Comparison of ENCODE assay signal across 1 cellular context in the genomic region with DNA sequence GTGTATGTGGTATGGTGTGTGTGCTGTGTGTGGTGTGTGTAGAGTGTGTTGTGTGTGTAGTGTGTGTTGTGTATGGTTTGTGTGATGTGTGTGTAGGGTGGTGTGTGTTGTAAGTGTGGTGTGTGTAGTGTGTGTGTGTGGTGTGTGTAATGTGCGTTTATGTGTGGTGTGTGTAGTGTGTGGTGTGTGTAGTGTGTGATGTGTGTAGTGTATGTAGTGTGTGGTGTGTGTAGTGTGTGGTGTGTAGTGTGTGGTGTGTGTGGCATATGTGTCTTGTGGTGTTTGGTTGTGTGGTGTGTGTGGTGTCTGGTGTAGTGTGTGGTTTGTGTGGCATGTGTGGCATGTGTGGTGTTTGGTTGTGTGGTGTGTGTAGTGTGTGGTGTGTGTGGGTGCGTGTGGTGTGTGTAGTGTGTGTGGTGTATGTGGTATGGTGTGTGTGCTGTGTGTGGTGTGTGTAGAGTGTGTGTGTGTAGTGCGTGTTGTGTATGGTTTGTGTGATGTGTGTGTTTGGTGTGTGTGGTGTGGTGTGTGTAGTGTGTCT.
TF ChIP-seq lines count a peak whose summit lies in the region.

No MANE protein-coding gene starts in this region.

TF ChIP-seq in HepG2, 621 proteins besides CTCF, POLR2A, EP300 and RAD21 (continues in another document):
- TF ChIP-seq ZNF260 (CRISPR knock-in tag; IDR thresholded peaks at IDR 0.05; ENCODE audit: borderline replicate concordance, low read depth) (no peak), ZNF841 (CRISPR knock-in tag; IDR thresholded peaks at IDR 0.05; ENCODE audit: borderline replicate concordance) (no peak), HDAC1 (CRISPR knock-in tag; IDR thresholded peaks at IDR 0.05) (no peak), JUNB (CRISPR knock-in tag; IDR thresholded peaks at IDR 0.05; ENCODE audit: borderline replicate concordance) (no peak), CEBPB (IDR thresholded peaks at IDR 0.05; ENCODE audit: borderline replicate concordance, low read depth, low read length) (no peak), NCOA2 (CRISPR knock-in tag; IDR thresholded peaks at IDR 0.05) (no peak), ZNF780A (CRISPR knock-in tag; IDR thresholded peaks at IDR 0.05) (no peak), ZNF232 (CRISPR knock-in tag; IDR thresholded peaks at IDR 0.05; ENCODE audit: borderline replicate concordance) (no peak), MAFG (CRISPR knock-in tag; IDR thresholded peaks at IDR 0.05) (no peak), ZNF558 (CRISPR knock-in tag; IDR thresholded peaks at IDR 0.05; ENCODE audit: borderline replicate concordance) (no peak), ZNF33A (CRISPR knock-in tag; IDR thresholded peaks at IDR 0.05; ENCODE audit: borderline replicate concordance) (no peak), ZSCAN21 (CRISPR knock-in tag; IDR thresholded peaks at IDR 0.05; ENCODE audit: borderline replicate concordance) (no peak), ZNF619 (CRISPR knock-in tag; IDR thresholded peaks at IDR 0.05) (no peak), PAF1 (CRISPR knock-in tag; IDR thresholded peaks at IDR 0.05) (no peak), ZNF350 (CRISPR knock-in tag; IDR thresholded peaks at IDR 0.05; ENCODE audit: borderline replicate concordance, low read depth) (no peak), HDAC6 (IDR thresholded peaks at IDR 0.05; ENCODE audit: low read depth, low read length) (0 out of 2 replicates have a peak, but pooled peaks have one; percentile 70), ZFYVE20 (CRISPR knock-in tag; IDR thresholded peaks at IDR 0.05; ENCODE audit: borderline replicate concordance, low read depth) (0 out of 2 replicates have a peak, but pooled peaks have one; percentile 31), KDM1A (CRISPR knock-in tag; IDR thresholded peaks at IDR 0.05) (no peak), PTBP1 (IDR thresholded peaks at IDR 0.05; ENCODE audit: low read depth, low read length, poor library complexity, severe bottlenecking) (no peak), PHF21A (CRISPR knock-in tag; IDR thresholded peaks at IDR 0.05) (no peak), ZNF598 (CRISPR knock-in tag; IDR thresholded peaks at IDR 0.05; ENCODE audit: borderline replicate concordance) (no peak), RELA (CRISPR knock-in tag; IDR thresholded peaks at IDR 0.05) (no peak), MBNL3 (CRISPR knock-in tag; conservative IDR thresholded peaks at IDR 0.05) (no peak), RFX5 (IDR thresholded peaks at IDR 0.05; ENCODE audit: low read depth, low read length) (no peak), ZNF256 (CRISPR knock-in tag; conservative IDR thresholded peaks at IDR 0.05) (no peak), IRX3 (CRISPR knock-in tag; IDR thresholded peaks at IDR 0.05; ENCODE audit: borderline replicate concordance, low read depth) (no peak), ZFX (CRISPR knock-in tag; IDR thresholded peaks at IDR 0.05; ENCODE audit: low read depth) (peak; percentile 26; the same call in 1 of the 2 replicates), CEBPG (CRISPR knock-in tag; IDR thresholded peaks at IDR 0.05) (no peak), MAFK (conservative IDR thresholded peaks at IDR 0.05 in 1 of 2, IDR thresholded peaks at IDR 0.05 in 1 of 2; ENCODE audit: low read length in 2 of 2) (no peak), SP2 (CRISPR knock-in tag; IDR thresholded peaks at IDR 0.05) (peak; percentile 16; the same call in 1 of the 2 replicates), TARDBP (CRISPR knock-in tag; IDR thresholded peaks at IDR 0.05) (no peak), CBFB (CRISPR knock-in tag; IDR thresholded peaks at IDR 0.05) (no peak), ZNF549 (CRISPR knock-in tag; IDR thresholded peaks at IDR 0.05) (no peak), ZNF563 (CRISPR knock-in tag; IDR thresholded peaks at IDR 0.05) (no peak), SSRP1 (CRISPR knock-in tag; IDR thresholded peaks at IDR 0.05) (no peak), RAD51 (IDR thresholded peaks at IDR 0.05; ENCODE audit: borderline replicate concordance) (0 out of 2 replicates have a peak, but pooled peaks have one; percentile 21), MAZ (IDR thresholded peaks at IDR 0.05; ENCODE audit: borderline replicate concordance, low read depth, low read length) (no peak), MAZ (CRISPR knock-in tag; IDR thresholded peaks at IDR 0.05; ENCODE audit: low read depth) (no peak), SALL1 (CRISPR knock-in tag; IDR thresholded peaks at IDR 0.05) (no peak)
- TF ChIP-seq, protein P1, sequence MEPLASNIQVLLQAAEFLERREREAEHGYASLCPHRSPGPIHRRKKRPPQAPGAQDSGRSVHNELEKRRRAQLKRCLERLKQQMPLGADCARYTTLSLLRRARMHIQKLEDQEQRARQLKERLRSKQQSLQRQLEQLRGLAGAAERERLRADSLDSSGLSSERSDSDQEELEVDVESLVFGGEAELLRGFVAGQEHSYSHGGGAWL (CRISPR knock-in tag; IDR thresholded peaks at IDR 0.05), result no peak
- TF ChIP-seq, protein P2, sequence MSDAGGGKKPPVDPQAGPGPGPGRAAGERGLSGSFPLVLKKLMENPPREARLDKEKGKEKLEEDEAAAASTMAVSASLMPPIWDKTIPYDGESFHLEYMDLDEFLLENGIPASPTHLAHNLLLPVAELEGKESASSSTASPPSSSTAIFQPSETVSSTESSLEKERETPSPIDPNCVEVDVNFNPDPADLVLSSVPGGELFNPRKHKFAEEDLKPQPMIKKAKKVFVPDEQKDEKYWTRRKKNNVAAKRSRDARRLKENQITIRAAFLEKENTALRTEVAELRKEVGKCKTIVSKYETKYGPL (CRISPR knock-in tag; IDR thresholded peaks at IDR 0.05), result no peak
- TF ChIP-seq, protein P3, sequence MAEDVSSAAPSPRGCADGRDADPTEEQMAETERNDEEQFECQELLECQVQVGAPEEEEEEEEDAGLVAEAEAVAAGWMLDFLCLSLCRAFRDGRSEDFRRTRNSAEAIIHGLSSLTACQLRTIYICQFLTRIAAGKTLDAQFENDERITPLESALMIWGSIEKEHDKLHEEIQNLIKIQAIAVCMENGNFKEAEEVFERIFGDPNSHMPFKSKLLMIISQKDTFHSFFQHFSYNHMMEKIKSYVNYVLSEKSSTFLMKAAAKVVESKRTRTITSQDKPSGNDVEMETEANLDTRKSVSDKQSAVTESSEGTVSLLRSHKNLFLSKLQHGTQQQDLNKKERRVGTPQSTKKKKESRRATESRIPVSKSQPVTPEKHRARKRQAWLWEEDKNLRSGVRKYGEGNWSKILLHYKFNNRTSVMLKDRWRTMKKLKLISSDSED (CRISPR knock-in tag; IDR thresholded peaks at IDR 0.05), result no peak
- TF ChIP-seq, protein P4, sequence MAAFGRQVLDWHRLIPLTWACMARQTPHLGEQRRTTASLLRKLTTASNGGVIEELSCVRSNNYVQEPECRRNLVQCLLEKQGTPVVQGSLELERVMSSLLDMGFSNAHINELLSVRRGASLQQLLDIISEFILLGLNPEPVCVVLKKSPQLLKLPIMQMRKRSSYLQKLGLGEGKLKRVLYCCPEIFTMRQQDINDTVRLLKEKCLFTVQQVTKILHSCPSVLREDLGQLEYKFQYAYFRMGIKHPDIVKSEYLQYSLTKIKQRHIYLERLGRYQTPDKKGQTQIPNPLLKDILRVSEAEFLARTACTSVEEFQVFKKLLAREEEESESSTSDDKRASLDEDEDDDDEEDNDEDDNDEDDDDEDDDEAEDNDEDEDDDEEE (CRISPR knock-in tag; IDR thresholded peaks at IDR 0.05), result no peak
- TF ChIP-seq, protein P5, sequence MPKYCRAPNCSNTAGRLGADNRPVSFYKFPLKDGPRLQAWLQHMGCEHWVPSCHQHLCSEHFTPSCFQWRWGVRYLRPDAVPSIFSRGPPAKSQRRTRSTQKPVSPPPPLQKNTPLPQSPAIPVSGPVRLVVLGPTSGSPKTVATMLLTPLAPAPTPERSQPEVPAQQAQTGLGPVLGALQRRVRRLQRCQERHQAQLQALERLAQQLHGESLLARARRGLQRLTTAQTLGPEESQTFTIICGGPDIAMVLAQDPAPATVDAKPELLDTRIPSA (CRISPR knock-in tag; IDR thresholded peaks at IDR 0.05; ENCODE audit: borderline replicate concordance), result no peak
- TF ChIP-seq, protein P6, sequence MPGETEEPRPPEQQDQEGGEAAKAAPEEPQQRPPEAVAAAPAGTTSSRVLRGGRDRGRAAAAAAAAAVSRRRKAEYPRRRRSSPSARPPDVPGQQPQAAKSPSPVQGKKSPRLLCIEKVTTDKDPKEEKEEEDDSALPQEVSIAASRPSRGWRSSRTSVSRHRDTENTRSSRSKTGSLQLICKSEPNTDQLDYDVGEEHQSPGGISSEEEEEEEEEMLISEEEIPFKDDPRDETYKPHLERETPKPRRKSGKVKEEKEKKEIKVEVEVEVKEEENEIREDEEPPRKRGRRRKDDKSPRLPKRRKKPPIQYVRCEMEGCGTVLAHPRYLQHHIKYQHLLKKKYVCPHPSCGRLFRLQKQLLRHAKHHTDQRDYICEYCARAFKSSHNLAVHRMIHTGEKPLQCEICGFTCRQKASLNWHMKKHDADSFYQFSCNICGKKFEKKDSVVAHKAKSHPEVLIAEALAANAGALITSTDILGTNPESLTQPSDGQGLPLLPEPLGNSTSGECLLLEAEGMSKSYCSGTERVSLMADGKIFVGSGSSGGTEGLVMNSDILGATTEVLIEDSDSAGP (CRISPR knock-in tag; IDR thresholded peaks at IDR 0.05; ENCODE audit: borderline replicate concordance), result no peak
- TF ChIP-seq, protein P7, sequence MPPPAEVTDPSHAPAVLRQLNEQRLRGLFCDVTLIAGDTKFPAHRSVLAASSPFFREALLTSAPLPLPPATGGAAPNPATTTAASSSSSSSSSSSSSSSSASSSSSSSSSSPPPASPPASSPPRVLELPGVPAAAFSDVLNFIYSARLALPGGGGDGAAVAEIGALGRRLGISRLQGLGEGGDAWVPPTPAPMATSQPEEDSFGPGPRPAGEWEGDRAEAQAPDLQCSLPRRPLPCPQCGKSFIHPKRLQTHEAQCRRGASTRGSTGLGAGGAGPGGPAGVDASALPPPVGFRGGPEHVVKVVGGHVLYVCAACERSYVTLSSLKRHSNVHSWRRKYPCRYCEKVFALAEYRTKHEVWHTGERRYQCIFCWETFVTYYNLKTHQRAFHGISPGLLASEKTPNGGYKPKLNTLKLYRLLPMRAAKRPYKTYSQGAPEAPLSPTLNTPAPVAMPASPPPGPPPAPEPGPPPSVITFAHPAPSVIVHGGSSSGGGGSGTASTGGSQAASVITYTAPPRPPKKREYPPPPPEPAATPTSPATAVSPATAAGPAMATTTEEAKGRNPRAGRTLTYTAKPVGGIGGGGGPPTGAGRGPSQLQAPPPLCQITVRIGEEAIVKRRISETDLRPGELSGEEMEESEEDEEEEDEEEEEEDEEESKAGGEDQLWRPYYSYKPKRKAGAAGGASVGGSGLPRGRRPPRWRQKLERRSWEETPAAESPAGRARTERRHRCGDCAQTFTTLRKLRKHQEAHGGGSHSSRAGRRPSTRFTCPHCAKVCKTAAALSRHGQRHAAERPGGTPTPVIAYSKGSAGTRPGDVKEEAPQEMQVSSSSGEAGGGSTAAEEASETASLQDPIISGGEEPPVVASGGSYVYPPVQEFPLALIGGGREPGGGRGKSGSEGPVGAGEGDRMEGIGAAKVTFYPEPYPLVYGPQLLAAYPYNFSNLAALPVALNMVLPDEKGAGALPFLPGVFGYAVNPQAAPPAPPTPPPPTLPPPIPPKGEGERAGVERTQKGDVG (CRISPR knock-in tag; IDR thresholded peaks at IDR 0.05; ENCODE audit: borderline replicate concordance), result no peak
- TF ChIP-seq, protein P8, sequence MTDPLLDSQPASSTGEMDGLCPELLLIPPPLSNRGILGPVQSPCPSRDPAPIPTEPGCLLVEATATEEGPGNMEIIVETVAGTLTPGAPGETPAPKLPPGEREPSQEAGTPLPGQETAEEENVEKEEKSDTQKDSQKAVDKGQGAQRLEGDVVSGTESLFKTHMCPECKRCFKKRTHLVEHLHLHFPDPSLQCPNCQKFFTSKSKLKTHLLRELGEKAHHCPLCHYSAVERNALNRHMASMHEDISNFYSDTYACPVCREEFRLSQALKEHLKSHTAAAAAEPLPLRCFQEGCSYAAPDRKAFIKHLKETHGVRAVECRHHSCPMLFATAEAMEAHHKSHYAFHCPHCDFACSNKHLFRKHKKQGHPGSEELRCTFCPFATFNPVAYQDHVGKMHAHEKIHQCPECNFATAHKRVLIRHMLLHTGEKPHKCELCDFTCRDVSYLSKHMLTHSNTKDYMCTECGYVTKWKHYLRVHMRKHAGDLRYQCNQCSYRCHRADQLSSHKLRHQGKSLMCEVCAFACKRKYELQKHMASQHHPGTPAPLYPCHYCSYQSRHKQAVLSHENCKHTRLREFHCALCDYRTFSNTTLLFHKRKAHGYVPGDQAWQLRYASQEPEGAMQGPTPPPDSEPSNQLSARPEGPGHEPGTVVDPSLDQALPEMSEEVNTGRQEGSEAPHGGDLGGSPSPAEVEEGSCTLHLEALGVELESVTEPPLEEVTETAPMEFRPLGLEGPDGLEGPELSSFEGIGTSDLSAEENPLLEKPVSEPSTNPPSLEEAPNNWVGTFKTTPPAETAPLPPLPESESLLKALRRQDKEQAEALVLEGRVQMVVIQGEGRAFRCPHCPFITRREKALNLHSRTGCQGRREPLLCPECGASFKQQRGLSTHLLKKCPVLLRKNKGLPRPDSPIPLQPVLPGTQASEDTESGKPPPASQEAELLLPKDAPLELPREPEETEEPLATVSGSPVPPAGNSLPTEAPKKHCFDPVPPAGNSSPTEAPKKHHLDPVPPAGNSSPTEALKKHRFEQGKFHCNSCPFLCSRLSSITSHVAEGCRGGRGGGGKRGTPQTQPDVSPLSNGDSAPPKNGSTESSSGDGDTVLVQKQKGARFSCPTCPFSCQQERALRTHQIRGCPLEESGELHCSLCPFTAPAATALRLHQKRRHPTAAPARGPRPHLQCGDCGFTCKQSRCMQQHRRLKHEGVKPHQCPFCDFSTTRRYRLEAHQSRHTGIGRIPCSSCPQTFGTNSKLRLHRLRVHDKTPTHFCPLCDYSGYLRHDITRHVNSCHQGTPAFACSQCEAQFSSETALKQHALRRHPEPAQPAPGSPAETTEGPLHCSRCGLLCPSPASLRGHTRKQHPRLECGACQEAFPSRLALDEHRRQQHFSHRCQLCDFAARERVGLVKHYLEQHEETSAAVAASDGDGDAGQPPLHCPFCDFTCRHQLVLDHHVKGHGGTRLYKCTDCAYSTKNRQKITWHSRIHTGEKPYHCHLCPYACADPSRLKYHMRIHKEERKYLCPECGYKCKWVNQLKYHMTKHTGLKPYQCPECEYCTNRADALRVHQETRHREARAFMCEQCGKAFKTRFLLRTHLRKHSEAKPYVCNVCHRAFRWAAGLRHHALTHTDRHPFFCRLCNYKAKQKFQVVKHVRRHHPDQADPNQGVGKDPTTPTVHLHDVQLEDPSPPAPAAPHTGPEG (CRISPR knock-in tag; IDR thresholded peaks at IDR 0.05), result no peak
- TF ChIP-seq, protein P9, sequence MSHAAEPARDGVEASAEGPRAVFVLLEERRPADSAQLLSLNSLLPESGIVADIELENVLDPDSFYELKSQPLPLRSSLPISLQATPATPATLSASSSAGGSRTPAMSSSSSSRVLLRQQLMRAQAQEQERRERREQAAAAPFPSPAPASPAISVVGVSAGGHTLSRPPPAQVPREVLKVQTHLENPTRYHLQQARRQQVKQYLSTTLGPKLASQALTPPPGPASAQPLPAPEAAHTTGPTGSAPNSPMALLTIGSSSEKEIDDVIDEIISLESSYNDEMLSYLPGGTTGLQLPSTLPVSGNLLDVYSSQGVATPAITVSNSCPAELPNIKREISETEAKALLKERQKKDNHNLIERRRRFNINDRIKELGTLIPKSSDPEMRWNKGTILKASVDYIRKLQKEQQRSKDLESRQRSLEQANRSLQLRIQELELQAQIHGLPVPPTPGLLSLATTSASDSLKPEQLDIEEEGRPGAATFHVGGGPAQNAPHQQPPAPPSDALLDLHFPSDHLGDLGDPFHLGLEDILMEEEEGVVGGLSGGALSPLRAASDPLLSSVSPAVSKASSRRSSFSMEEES (CRISPR knock-in tag; IDR thresholded peaks at IDR 0.05), result no peak
